In genomic region chr1:235461954-235462353, GRCh38 we compare ENCODE assay signal across 19 cellular contexts. TPM values are rescaled to one million over a fixed set of nuclear protein-coding genes. Genes with fewer than 3 reads are reported as not detected.
DNase-seq lines count a peak whose midpoint lies in the region; ATAC-seq, FAIRE-seq and TF ChIP-seq lines count a peak whose summit lies in the region.
"Had no signal": no experiment of that assay in that cellular context is flagged by ENCODE, and none has a peak within 500 bp of the region (broad histone marks: within the 10 kb centered on the region; RNA-seq: fewer than 3 reads in every experiment).

No MANE protein-coding gene starts in this region.

- TF ChIP-seq CTCF in D721Med (IDR thresholded peaks at IDR 0.05; ENCODE audit: insufficient read depth, missing control alignments) = no peak

- no peaks in the 10 kb centered on the region for H3K9me3 Mint-ChIP-seq in CD4-positive, alpha-beta memory T cell
- no peaks in the 10 kb centered on the region for H3K9me3 Mint-ChIP-seq in T-cell
- peaks cover 0 to 2% (median 0%) of the 10 kb centered on the region in 11 donors for H3K9me3 Mint-ChIP-seq in naive thymus-derived CD4-positive, alpha-beta T cell
- H3K9me3 Mint-ChIP-seq: H9 had no signal

- peak overlapping the region in 5 of 7 donors; percentile 2 to 58 (median 4) for H3K27ac Mint-ChIP-seq in CD4-positive, alpha-beta memory T cell
- H3K27ac Mint-ChIP-seq in T-cell = peak overlapping the region; percentile 13 to 32
- peak overlapping the region in 5 of 9 donors; percentile 2 to 63 (median 29) for H3K27ac Mint-ChIP-seq in naive thymus-derived CD4-positive, alpha-beta T cell
- H3K27ac Mint-ChIP-seq: H9 had no signal

- no peaks in the 10 kb centered on the region for H3K36me3 ChIP-seq in CD4-positive, alpha-beta memory T cell (ENCODE audit: insufficient read depth, low read length)
- no peaks in the 10 kb centered on the region for H3K36me3 ChIP-seq in naive thymus-derived CD4-positive, alpha-beta T cell (ENCODE audit: control insufficient read depth in 2 of 3, insufficient read depth in 3 of 3, low read length in 3 of 3)

- no peaks in the 10 kb centered on the region for H3K27me3 Mint-ChIP-seq in CD4-positive, alpha-beta memory T cell
- no peaks in the 10 kb centered on the region for H3K27me3 Mint-ChIP-seq in T-cell
- H3K27me3 Mint-ChIP-seq in naive thymus-derived CD4-positive, alpha-beta T cell = no peaks in the 10 kb centered on the region

- no peak for DNase-seq in CD4-positive, alpha-beta memory T cell
- DNase-seq in D721Med (ENCODE audit: insufficient read length, low spot score) (no peak), T-cell (no peak), SW480 (ENCODE audit: low spot score) (no peak)
- DNase-seq in naive thymus-derived CD4-positive, alpha-beta T cell = no peak
- DNase-seq: ACHN, Caco-2, DMS153, H9, Karpas-422, NCI-H1436, NCI-H1930, NCI-H226, NCI-H524, PC-9 had no signal

- H3K9me3 ChIP-seq in CD4-positive, alpha-beta memory T cell (ENCODE audit: control insufficient read depth in 1 of 2, low read length in 2 of 2) = no peaks in the 10 kb centered on the region
- H3K9me3 ChIP-seq in naive thymus-derived CD4-positive, alpha-beta T cell (ENCODE audit: control insufficient read depth in 2 of 3, low read length in 3 of 3) = no peaks in the 10 kb centered on the region
- H3K9me3 ChIP-seq: Caco-2 had no signal

- peaks cover 2 to 15% of the 10 kb centered on the region in 2 donors for H3K36me3 Mint-ChIP-seq in CD4-positive, alpha-beta memory T cell
- H3K36me3 Mint-ChIP-seq in T-cell = peaks cover 13% of the 10 kb centered on the region
- peaks cover 0 to 13% (median 3%) of the 10 kb centered on the region in 5 donors for H3K36me3 Mint-ChIP-seq in naive thymus-derived CD4-positive, alpha-beta T cell

- FAIRE-seq in D721Med (lab: Jason Lieb, UNC) = peak; percentile 85

- no peaks in the 10 kb centered on the region for H3K27me3 ChIP-seq in CD4-positive, alpha-beta memory T cell (ENCODE audit: insufficient read depth, low read length)
- H3K27me3 ChIP-seq in naive thymus-derived CD4-positive, alpha-beta T cell (ENCODE audit: control insufficient read depth in 2 of 2, insufficient read depth in 2 of 2, low read length in 2 of 2) = no peaks in the 10 kb centered on the region

- POLR2A ChIA-PET in CD4-positive, alpha-beta memory T cell (lab: Charles Lee; ENCODE audit: partially characterized antibody) = no interaction called here
- POLR2A ChIA-PET in T-cell (lab: Charles Lee) = no interaction called here
- POLR2A ChIA-PET in naive thymus-derived CD4-positive, alpha-beta T cell (lab: Charles Lee) = no interaction called here

- H3K27ac ChIP-seq in CD4-positive, alpha-beta memory T cell (ENCODE audit: low read depth, low read length) = no peak overlapping the region
- H3K27ac ChIP-seq in naive thymus-derived CD4-positive, alpha-beta T cell (ENCODE audit: low read depth, low read length) = no peak overlapping the region
- H3K27ac ChIP-seq: PC-9, RWPE1 had no signal

- peaks cover 10 to 14% (median 12%) of the 10 kb centered on the region in 4 donors for H3K4me1 Mint-ChIP-seq in CD4-positive, alpha-beta memory T cell
- peaks cover 11 to 17% (median 14%) of the 10 kb centered on the region in 3 donors for H3K4me1 Mint-ChIP-seq in T-cell
- peaks cover 7 to 24% (median 18%) of the 10 kb centered on the region in 7 donors for H3K4me1 Mint-ChIP-seq in naive thymus-derived CD4-positive, alpha-beta T cell
- H3K4me1 Mint-ChIP-seq: CD14-positive monocyte, H9 had no signal

- ATAC-seq in T-cell (replicated peaks in 1 of 4) (no peak), GM19023 (IDR thresholded peaks at IDR 0.05; ENCODE audit: unreplicated experiment) (no peak), GM19463 (IDR thresholded peaks at IDR 0.05; ENCODE audit: unreplicated experiment) (no peak)
- no peak for ATAC-seq in naive thymus-derived CD4-positive, alpha-beta T cell

- peaks cover 14% of the 10 kb centered on the region for H3K4me1 ChIP-seq in CD4-positive, alpha-beta memory T cell (ENCODE audit: insufficient read depth, low read length)
- H3K4me1 ChIP-seq in naive thymus-derived CD4-positive, alpha-beta T cell (ENCODE audit: control insufficient read depth in 2 of 2, insufficient read depth in 2 of 2, low read length in 2 of 2) = peaks cover 0 to 4% of the 10 kb centered on the region in 2 donors

- CTCF ChIA-PET in CD4-positive, alpha-beta memory T cell (lab: Charles Lee; ENCODE audit: partially characterized antibody) = interaction anchor here (1.7 kb wide), 1 partner anchor 43 kb away, joined by 4 read pairs; no protein-coding TSS in a partner anchor
- CTCF ChIA-PET in T-cell (lab: Charles Lee) = interaction anchor here in 1 of 2 donors (0.6 kb wide), 1 partner anchor 917 kb away, joined by 3 read pairs; no protein-coding TSS in a partner anchor
- CTCF ChIA-PET in naive thymus-derived CD4-positive, alpha-beta T cell (lab: Charles Lee) = no interaction called here

- H3K4me3 ChIP-seq in CD4-positive, alpha-beta memory T cell (ENCODE audit: low read length in 2 of 2) = no peak overlapping the region
- H3K4me3 ChIP-seq in naive thymus-derived CD4-positive, alpha-beta T cell (ENCODE audit: low read length) = no peak overlapping the region
- H3K4me3 ChIP-seq: PC-9 had no signal

- H3K4me3 Mint-ChIP-seq in CD4-positive, alpha-beta memory T cell = peak overlapping the region in 1 of 8 donors; percentile 9
- H3K4me3 Mint-ChIP-seq in T-cell = no peak overlapping the region
- peak overlapping the region in 4 of 10 donors; percentile 10 to 28 (median 13) for H3K4me3 Mint-ChIP-seq in naive thymus-derived CD4-positive, alpha-beta T cell
- H3K4me3 Mint-ChIP-seq: CD14-positive monocyte, H9 had no signal

- intact Hi-C loops in CD4-positive, alpha-beta memory T cell (cut with micrococcal nuclease) = no loop called here
- intact Hi-C loops in naive thymus-derived CD4-positive, alpha-beta T cell (cut with micrococcal nuclease) = loop anchor here in 1 of 2 donors (1.0 kb wide), 1 partner anchor 42 kb away; the partner anchor contains the start of gene B3GALNT2

RNA-seq across cellular contexts. Expression of gene B3GALNT2, which starts 42.3 kb away (rescaled TPM):
- 10 to 100 TPM; 11.0 to 12.1 TPM for total RNA-seq in CD4-positive, alpha-beta memory T cell
- 1 to 10 TPM; 6.3 to 7.2 TPM for polyA plus RNA-seq in CD4-positive, alpha-beta memory T cell
- total RNA-seq in T-cell = 10 to 100 TPM in 2 of 5 donors, 1 to 10 TPM in 3; 6.2 to 10.9 (median 9.5) TPM
- 10 to 100 TPM in 1 of 5 experiments, 1 to 10 TPM in 4; 5.3 to 10.1 (median 8.9) TPM for total RNA-seq in naive thymus-derived CD4-positive, alpha-beta T cell
- 1 to 10 TPM; 4.3 to 6.0 TPM for polyA plus RNA-seq in naive thymus-derived CD4-positive, alpha-beta T cell
